ENCODE assay signal across 9 cellular contexts in the genomic region with DNA sequence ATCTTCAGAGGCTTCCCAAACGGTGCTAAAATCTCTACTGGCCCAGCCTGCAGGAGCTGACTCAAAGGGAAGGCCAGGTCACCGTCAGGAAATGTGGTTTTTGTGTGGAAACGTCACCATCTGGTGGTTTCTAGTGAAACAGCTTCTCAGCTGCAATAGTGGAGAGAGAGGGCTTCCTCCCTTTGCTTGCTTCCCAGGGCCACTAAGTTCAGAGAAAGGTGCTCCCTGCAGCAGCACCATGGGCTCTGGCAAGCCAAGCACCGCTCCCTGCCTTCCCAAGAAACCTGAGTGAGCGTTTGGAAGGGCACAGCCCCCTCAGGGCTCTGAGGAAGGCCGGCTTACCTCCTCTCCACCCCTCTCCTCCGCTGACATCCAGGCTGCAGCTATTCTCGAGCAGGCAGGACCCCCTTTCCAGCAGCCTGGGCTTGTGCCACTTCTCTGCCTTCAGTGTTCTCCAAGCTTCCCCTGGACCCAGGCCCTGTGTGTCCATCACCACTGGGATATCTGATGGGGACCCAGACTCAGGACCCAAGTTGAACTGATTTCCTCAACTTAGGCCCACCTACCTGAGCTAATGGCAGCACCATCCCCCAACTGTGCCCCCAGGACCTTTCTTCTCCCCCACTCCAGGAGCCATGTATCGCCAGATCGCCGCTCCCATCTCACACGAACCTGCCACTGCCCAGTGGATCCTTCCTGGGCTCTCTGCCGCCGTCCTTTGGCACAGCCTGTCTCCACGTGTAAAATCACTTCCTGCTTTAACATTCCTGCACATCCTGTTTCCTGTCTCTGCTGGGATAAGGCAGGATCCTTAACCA. TPM values are rescaled to one million over a fixed set of nuclear protein-coding genes. Genes with fewer than 3 reads are reported as not detected.
DNase-seq lines count a peak whose midpoint lies in the region; FAIRE-seq and TF ChIP-seq lines count a peak whose summit lies in the region.
"Had no signal": no experiment of that assay in that cellular context is flagged by ENCODE, and none has a peak within 500 bp of the region (broad histone marks: within the 10 kb centered on the region; RNA-seq: fewer than 3 reads in every experiment).

No MANE protein-coding gene starts in this region.

- POLR2A ChIA-PET in H1 (lab: Charles Lee; ENCODE audit: partially characterized antibody): interaction anchor here (1.3 kb wide), 1 partner anchor 765 kb away, joined by 3 read pairs; no protein-coding TSS in a partner anchor

- H3K79me1 ChIP-seq in H1 (ENCODE audit: low read depth, low read length): no peaks in the 10 kb centered on the region; the same call in 1 of the 2 replicates

- H3K4me3 ChIP-seq in KMS-11 (IDR thresholded peaks at IDR 0.05; ENCODE audit: insufficient read depth, low read depth, low read length) (no peak overlapping the region), H1 (ENCODE audit: extremely low read depth in 1 of 4, insufficient read depth in 2 of 4, low read depth in 3 of 4, low read length in 4 of 4) (no peak overlapping the region)
- H3K4me3 ChIP-seq: skin epidermis had no signal

- no peak overlapping the region for H3K4ac ChIP-seq in H1 (replicated peaks; ENCODE audit: insufficient read length, low read depth, low read length)

- H3K4me1 ChIP-seq in KMS-11 (ENCODE audit: low read depth, poor library complexity, severe bottlenecking) (no peaks in the 10 kb centered on the region), H1 (replicated peaks in 1 of 4; ENCODE audit: control insufficient read depth in 3 of 4, insufficient read depth in 4 of 4, low read length in 3 of 4) (peaks cover 0 to 2% (median 0%) of the 10 kb centered on the region in 4 experiments; a peak in 3 of 7 replicates)

- H3K36me3 ChIP-seq in KMS-11 (ENCODE audit: insufficient read depth) (no peaks in the 10 kb centered on the region), H1 (ENCODE audit: control insufficient read depth in 2 of 4, insufficient read depth in 4 of 4, low read length in 3 of 4) (no peaks in the 10 kb centered on the region)

- CTCF ChIA-PET in H1 (lab: Charles Lee; ENCODE audit: partially characterized antibody): interaction anchor here (0.6 to 8.4 kb wide), 59 partner anchors 8 to 771 kb away, joined by 3 to 97 read pairs (median 4); partner anchors contain the start of gene SPATA19

- H4K91ac ChIP-seq in H1 (replicated peaks; ENCODE audit: insufficient read length, low read length): peak overlapping the region; percentile 35

- H4K5ac ChIP-seq in H1 (ENCODE audit: insufficient read length, low read depth, low read length): no peak overlapping the region

- TF ChIP-seq EP300 in H1 (IDR thresholded peaks at IDR 0.05; ENCODE audit: borderline replicate concordance in 1 of 2, low read depth in 2 of 2, low read length in 2 of 2): no peak

- no peak overlapping the region for H3K27ac ChIP-seq in KMS-11
- no peak overlapping the region for H3K27ac ChIP-seq in H1 (ENCODE audit: low read depth, low read length)
- H3K27ac ChIP-seq: skin epidermis had no signal

- DNase-seq in AG08395 (ENCODE audit: low spot score) (peak; percentile 76), GM03348 (ENCODE audit: low spot score) (peak; percentile 36), H4 (ENCODE audit: low spot score) (peak; percentile 67), SHP77 treated with DMSO at 0.1 percent for 48 hours (lab: John Stamatoyannopoulos, UW) (peak; percentile 13), H1 (ENCODE audit: low read depth in 1 of 2, low spot score in 2 of 2) (peak; percentile 68 to 78), myocyte (ENCODE audit: low read depth) (peak; percentile 5)
- DNase-seq in effector CD8-positive, alpha-beta T cell (lab: John Stamatoyannopoulos, UW): no peak

- peak overlapping the region; percentile 2; the same call in 1 of the 2 replicates for H2BK12ac ChIP-seq in H1 (ENCODE audit: low read depth, low read length)

- no peaks in the 10 kb centered on the region for H3K23me2 ChIP-seq in H1 (ENCODE audit: low read depth, low read length)

- H3K23ac ChIP-seq in H1 (ENCODE audit: insufficient read length): no peak overlapping the region

- 0 out of 2 replicates have a peak overlapping the region, but pooled peaks have one; percentile 13 for H2BK20ac ChIP-seq in H1 (ENCODE audit: low read length)

- no peak overlapping the region for H3K4me2 ChIP-seq in KMS-11
- H3K4me2 ChIP-seq in H1 (ENCODE audit: insufficient read depth in 1 of 2, low read depth in 2 of 2, low read length in 2 of 2): no peak overlapping the region

- H3K9ac ChIP-seq in KMS-11 (no peak overlapping the region), H1 (replicated peaks in 1 of 4; ENCODE audit: extremely low read depth in 1 of 4, low read depth in 3 of 4, low read length in 3 of 4) (no peak overlapping the region)

- H2AK5ac ChIP-seq in H1 (ENCODE audit: low read depth, low read length): no peak overlapping the region

- peaks cover 6 to 9% of the 10 kb centered on the region in 2 experiments; a peak in 2 of 4 replicates for H3K9me3 ChIP-seq in H1 (ENCODE audit: insufficient read depth in 2 of 2, low read depth in 1 of 2, low read length in 1 of 2)

- H3K27me3 ChIP-seq in KMS-11 (ENCODE audit: insufficient read depth, low read depth): no peaks in the 10 kb centered on the region
- H3K27me3 ChIP-seq in H1 (replicated peaks in 1 of 4; ENCODE audit: control insufficient read depth in 3 of 4, extremely low read depth in 1 of 4, insufficient read depth in 3 of 4, low read length in 3 of 4): no peaks in the 10 kb centered on the region

- H4K8ac ChIP-seq in H1 (ENCODE audit: extremely low read depth, insufficient read depth, low read length): peak overlapping the region; percentile 92; the same call in 1 of the 2 replicates

- peak overlapping the region; percentile 10; the same call in 1 of the 2 replicates for H2BK15ac ChIP-seq in H1 (ENCODE audit: low read length)

- no peak overlapping the region; the same call in 1 of the 2 replicates for H3K18ac ChIP-seq in H1 (ENCODE audit: extremely low read depth, low read length)

- TF ChIP-seq CTCF in KMS-11 (conservative IDR thresholded peaks at IDR 0.05; ENCODE audit: low read depth, low read length) (peak; percentile 74), H1 (IDR thresholded peaks at IDR 0.05; ENCODE audit: control extremely low read depth in 1 of 3, insufficient read depth in 1 of 3, low read depth in 1 of 3, low read length in 3 of 3) (peak; percentile 58 to 93 (median 89))

- no peak overlapping the region for H3K56ac ChIP-seq in H1 (replicated peaks; ENCODE audit: insufficient read length, low read depth, low read length)

- H2AFZ ChIP-seq in KMS-11 (ENCODE audit: low read depth): no peak overlapping the region
- H2AFZ ChIP-seq in H1 (ENCODE audit: low read length): peak overlapping the region; percentile 75; the same call in 1 of the 2 replicates

- no peak for TF ChIP-seq POLR2A in H1 (IDR thresholded peaks at IDR 0.05; ENCODE audit: control extremely low read depth in 1 of 2, low read depth in 2 of 2, low read length in 2 of 2)

- WGBS in H1 (ENCODE audit: extremely low coverage in 1 of 2, insufficient coverage in 1 of 2, insufficient read length in 1 of 2, insufficient replicate concordance in 2 of 2, low coverage in 1 of 2, low lambda C conversion rate in 2 of 2, missing lambda C conversion rate in 1 of 2), 2 experiments: 69% methylated on average over 14 of the region's 15 CpGs; no CpG with 5 or more reads in 1 of the 2 experiments

- no peaks in the 10 kb centered on the region for H3K79me2 ChIP-seq in KMS-11 (ENCODE audit: insufficient read depth, low read depth)
- H3K79me2 ChIP-seq in H1 (ENCODE audit: control insufficient read depth in 1 of 2, insufficient read depth in 2 of 2, low read length in 2 of 2): no peaks in the 10 kb centered on the region

- peak; percentile 96 for FAIRE-seq in H1 (lab: Jason Lieb, UNC)

- no peak overlapping the region for H2BK120ac ChIP-seq in H1 (replicated peaks; ENCODE audit: low read depth, low read length)

- peak; percentile 97 for TF ChIP-seq RAD21 in H1 (IDR thresholded peaks at IDR 0.05 in 1 of 2, conservative IDR thresholded peaks at IDR 0.05 in 1 of 2; ENCODE audit: low read depth in 2 of 2, low read length in 2 of 2)

- H3K14ac ChIP-seq in H1 (ENCODE audit: insufficient read length): no peak overlapping the region

- 0 out of 2 replicates have a peak overlapping the region, but pooled peaks have one; percentile 22 for H2BK5ac ChIP-seq in H1 (ENCODE audit: low read depth, low read length)

- no peaks in the 10 kb centered on the region for H4K20me1 ChIP-seq in KMS-11 (ENCODE audit: insufficient read depth)
- no peaks in the 10 kb centered on the region for H4K20me1 ChIP-seq in H1 (replicated peaks in 1 of 2; ENCODE audit: control insufficient read depth in 1 of 2, insufficient read depth in 2 of 2, low read length in 2 of 2)

TF ChIP-seq in H1, 55 proteins besides CTCF, POLR2A, EP300 and RAD21:
- TF ChIP-seq E2F6 (IDR thresholded peaks at IDR 0.05) (no peak), TAF1 (IDR thresholded peaks at IDR 0.05; ENCODE audit: low read depth, low read length) (no peak)

RNA-seq across cellular contexts. Expression of gene SPATA19, which starts 9.8 kb away (rescaled TPM):
- total RNA-seq in H4 (2014; rRNA removed; shearing (Covaris generic)): not detected in 2 replicates
- not detected in 2 replicates for total RNA-seq in H1 (2021; fragmentation: NEBNext Ultra II Directional; extraction: Animal tissue kit (Norgen Biotek cat#: 25700))
- polyA plus RNA-seq in H1 (2011; rRNA removed): not detected in 2 replicates
- polyA plus RNA-seq in H1 (2011; cell fraction: cytosol; rRNA removed): not detected
- polyA plus RNA-seq in H1 (2011; cell fraction: nucleus; rRNA removed): not detected
- not detected in 4 replicates for polyA plus RNA-seq in H1 (2012, experiment 1 of 2)
- not detected for polyA plus RNA-seq in H1 (2012, experiment 2 of 2)
- not detected for polyA plus RNA-seq in H1 (2013, experiment 1 of 2)
- polyA plus RNA-seq in H1 (2013, experiment 2 of 2): not detected
- not detected in 2 replicates for polyA minus RNA-seq in H1 (2011; rRNA and poly(A)+ RNA removed)
- polyA minus RNA-seq in H1 (2011; cell fraction: cytosol; rRNA and poly(A)+ RNA removed): not detected
- not detected for polyA minus RNA-seq in H1 (2011; cell fraction: nucleus; rRNA and poly(A)+ RNA removed)
- total RNA-seq in myocyte: not detected in 2 replicates
- not detected for polyA plus RNA-seq in myocyte (2012)
